8 cellular contexts compared by ENCODE assay signal in genomic region chr21:14686466-14687276, GRCh38.
DNase-seq lines count a peak whose midpoint lies in the region; ATAC-seq and TF ChIP-seq lines count a peak whose summit lies in the region.

No MANE protein-coding gene starts in this region.

- no peak overlapping the region for H3K27ac ChIP-seq in DND-41 (ENCODE audit: low read length)

- DNase-seq in DND-41 (no peak), lower leg skin (ENCODE audit: low spot score in 2 of 2) (no peak), omental fat pad (ENCODE audit: low spot score) (no peak), NCI-H226 (no peak)
- no peak for DNase-seq in activated T-helper 1 cell treated with anti-CD3 and anti-CD28 coated beads, Interleukin-12 subunit alpha, Interleukin-12 subunit beta, Interleukin-2, Interleukin-4 antibody, amounts not matched to agents 30 ng/mL and 10 ng/mL and 1 ng/mL, durations not matched to agents 14 hours and 24 hours and 36 hours (ENCODE audit: low spot score)
- DNase-seq in activated CD4-positive, alpha-beta T cell treated with anti-CD3 and anti-CD28 coated beads, Interleukin-2, amount 50 U/mL, for 48 hours, result no peak

- H4K20me1 ChIP-seq in DND-41 (ENCODE audit: insufficient read depth, low read length), result no peaks in the 10 kb centered on the region

- H3K4me1 Mint-ChIP-seq in activated T-helper 1 cell treated with anti-CD3 and anti-CD28 coated beads, Interleukin-12 subunit alpha, Interleukin-12 subunit beta, Interleukin-2, Interleukin-4 antibody, amounts not matched to agents 30 ng/mL and 10 ng/mL and 1 ng/mL, durations not matched to agents 14 hours and 24 hours and 36 hours (ENCODE audit: low read depth), result peaks cover 58% of the 10 kb centered on the region

- no peak for TF ChIP-seq POLR2A in lower leg skin (IDR thresholded peaks at IDR 0.05)

- no peaks in the 10 kb centered on the region for H3K79me2 ChIP-seq in DND-41 (ENCODE audit: insufficient read depth, low read length)

- H3K27me3 Mint-ChIP-seq in activated T-helper 1 cell treated with anti-CD3 and anti-CD28 coated beads, Interleukin-12 subunit alpha, Interleukin-12 subunit beta, Interleukin-2, Interleukin-4 antibody, amounts not matched to agents 30 ng/mL and 10 ng/mL and 1 ng/mL, durations not matched to agents 14 hours and 24 hours and 36 hours (ENCODE audit: insufficient read depth), result no peaks in the 10 kb centered on the region

- intact Hi-C loops in activated T-helper 1 cell treated with anti-CD3 and anti-CD28 coated beads, Interleukin-12 subunit alpha, Interleukin-12 subunit beta, Interleukin-2, Interleukin-4 antibody, amounts not matched to agents 30 ng/mL and 10 ng/mL and 1 ng/mL, durations not matched to agents 14 hours and 24 hours and 36 hours (cut with micrococcal nuclease), result loop anchor here (2.0 kb wide), 2 partner anchors 36 to 50 kb away; no protein-coding TSS in a partner anchor
- intact Hi-C loops in lower leg skin (cut with DNase I; ENCODE audit: low total_unique reads), result no loop called here

- peaks cover 8% of the 10 kb centered on the region for H3K36me3 Mint-ChIP-seq in activated T-helper 1 cell treated with anti-CD3 and anti-CD28 coated beads, Interleukin-12 subunit alpha, Interleukin-12 subunit beta, Interleukin-2, Interleukin-4 antibody, amounts not matched to agents 30 ng/mL and 10 ng/mL and 1 ng/mL, durations not matched to agents 14 hours and 24 hours and 36 hours (ENCODE audit: low read depth)

- peak overlapping the region; percentile 34 for H3K4me3 Mint-ChIP-seq in activated T-helper 1 cell treated with anti-CD3 and anti-CD28 coated beads, Interleukin-12 subunit alpha, Interleukin-12 subunit beta, Interleukin-2, Interleukin-4 antibody, amounts not matched to agents 30 ng/mL and 10 ng/mL and 1 ng/mL, durations not matched to agents 14 hours and 24 hours and 36 hours

- no peak overlapping the region for H2AFZ ChIP-seq in DND-41 (ENCODE audit: low read depth, low read length)

- H3K4me2 ChIP-seq in DND-41 (ENCODE audit: insufficient read depth, low read length), result no peak overlapping the region

- H3K4me1 ChIP-seq in DND-41 (ENCODE audit: insufficient read depth, low read length), result peaks cover 41% of the 10 kb centered on the region

- H3K9ac ChIP-seq in DND-41 (ENCODE audit: low read depth, low read length), result no peak overlapping the region

- ATAC-seq in DND-41 (ENCODE audit: insufficient read depth, low read depth), result peak; percentile 38; the same call in 1 of the 3 replicates
- peak; percentile 65 for ATAC-seq in GM19397 (IDR thresholded peaks at IDR 0.05; ENCODE audit: unreplicated experiment)
- ATAC-seq in HG03159 (IDR thresholded peaks at IDR 0.05; ENCODE audit: unreplicated experiment), result peak; percentile 51
- no peak for ATAC-seq in omental fat pad (ENCODE audit: low FRiP score)

- H3K9me3 Mint-ChIP-seq in activated T-helper 1 cell treated with anti-CD3 and anti-CD28 coated beads, Interleukin-12 subunit alpha, Interleukin-12 subunit beta, Interleukin-2, Interleukin-4 antibody, amounts not matched to agents 30 ng/mL and 10 ng/mL and 1 ng/mL, durations not matched to agents 14 hours and 24 hours and 36 hours, result peaks cover 14% of the 10 kb centered on the region

- no peak overlapping the region for H3K4me3 ChIP-seq in DND-41 (ENCODE audit: low read depth in 1 of 2, low read length in 2 of 2)
- no peak overlapping the region for H3K4me3 ChIP-seq in lower leg skin (ENCODE audit: low read depth, poor library complexity, severe bottlenecking)

- H3K36me3 ChIP-seq in DND-41 (ENCODE audit: insufficient read depth, low read length), result no peaks in the 10 kb centered on the region

- H3K9me3 ChIP-seq in DND-41 (ENCODE audit: insufficient read depth, low read length, severe bottlenecking), result no peaks in the 10 kb centered on the region

- H3K27ac Mint-ChIP-seq in activated T-helper 1 cell treated with anti-CD3 and anti-CD28 coated beads, Interleukin-12 subunit alpha, Interleukin-12 subunit beta, Interleukin-2, Interleukin-4 antibody, amounts not matched to agents 30 ng/mL and 10 ng/mL and 1 ng/mL, durations not matched to agents 14 hours and 24 hours and 36 hours, result no peak overlapping the region

- no peaks in the 10 kb centered on the region for H3K27me3 ChIP-seq in DND-41 (ENCODE audit: insufficient read depth, low read length, poor library complexity)

- WGBS in lower leg skin, 2 donors, result 79% methylated on average over 8 of the region's 8 CpGs

- no peak for TF ChIP-seq CTCF in DND-41 (IDR thresholded peaks at IDR 0.05; ENCODE audit: borderline replicate concordance, extremely low read depth, low read length, poor library complexity, severe bottlenecking)
- TF ChIP-seq CTCF in lower leg skin (IDR thresholded peaks at IDR 0.05), result no peak
- no peak for TF ChIP-seq CTCF in omental fat pad (IDR thresholded peaks at IDR 0.05)
